Comparison of ENCODE assay signal across 18 cellular contexts in genomic region chr1:230857822-230858221, GRCh38. TPM values are rescaled to one million over a fixed set of nuclear protein-coding genes. Genes with fewer than 3 reads are reported as not detected.
A peak's percentile ranks its signal among the peaks of the same experiment; 100 is the strongest.
DNase-seq lines count a peak whose midpoint lies in the region; ATAC-seq, FAIRE-seq and TF ChIP-seq lines count a peak whose summit lies in the region.
"Had no signal": no experiment of that assay in that cellular context is flagged by ENCODE, and none has a peak within 500 bp of the region (broad histone marks: within the 10 kb centered on the region; RNA-seq: fewer than 3 reads in every experiment).

No MANE protein-coding gene starts in this region.

- H3K4me3 Mint-ChIP-seq in neural crest cell, result no peak overlapping the region
- no peak overlapping the region for H3K4me3 Mint-ChIP-seq in activated CD4-positive, alpha-beta memory T cell treated with anti-CD3 and anti-CD28 coated beads for 36 hours

- intact Hi-C loops in cardiac septum (cut with DNase I), result no loop called here
- intact Hi-C loops in aorta (cut with DNase I), result no loop called here
- intact Hi-C loops in activated CD4-positive, alpha-beta memory T cell treated with anti-CD3 and anti-CD28 coated beads for 36 hours (cut with micrococcal nuclease), result no loop called here

- no peak overlapping the region for H3K9ac ChIP-seq in fibroblast of lung (ENCODE audit: insufficient read depth, low read length)

- H3K4me1 ChIP-seq in right atrium auricular region, result peaks cover 0 to 88% of the 10 kb centered on the region in 2 donors
- H3K4me1 ChIP-seq in fibroblast of lung (ENCODE audit: control insufficient read depth, extremely low read depth, insufficient read depth, low read length), result peaks cover 35% of the 10 kb centered on the region
- H3K4me1 ChIP-seq in aorta (ENCODE audit: control insufficient read depth in 1 of 2, insufficient read depth in 2 of 2, low read length in 2 of 2), result peaks cover 4 to 12% of the 10 kb centered on the region in 2 donors
- H3K4me1 ChIP-seq: colonic mucosa had no signal

- no peak overlapping the region for H2AFZ ChIP-seq in fibroblast of lung (ENCODE audit: low read length)

- no peaks in the 10 kb centered on the region for H3K27me3 Mint-ChIP-seq in neural crest cell (ENCODE audit: low read depth)
- no peaks in the 10 kb centered on the region for H3K27me3 Mint-ChIP-seq in activated CD4-positive, alpha-beta memory T cell treated with anti-CD3 and anti-CD28 coated beads for 36 hours

- 5 to 11% methylated on average over 1 of the region's 1 CpG for WGBS in aorta, 2 donors

- H3K4me2 ChIP-seq in fibroblast of lung (ENCODE audit: extremely low read depth, insufficient read depth, low read length), result peak overlapping the region; percentile 7

- no peak for ATAC-seq in aorta (ENCODE audit: low FRiP score)
- ATAC-seq: activated naive CD4-positive, alpha-beta T cell treated with anti-CD3 and anti-CD28 coated beads, Interleukin-2, amount 50 U/mL, for 72 hours had no signal

- peak overlapping the region; percentile 47 for H3K27ac Mint-ChIP-seq in neural crest cell (ENCODE audit: unreplicated experiment)
- no peak overlapping the region for H3K27ac Mint-ChIP-seq in activated CD4-positive, alpha-beta memory T cell treated with anti-CD3 and anti-CD28 coated beads for 36 hours
- H3K27ac Mint-ChIP-seq: activated naive CD4-positive, alpha-beta T cell treated with anti-CD3 and anti-CD28 coated beads, Interleukin-2, amount 50 U/mL, for 72 hours had no signal

- peaks cover 48% of the 10 kb centered on the region for H3K79me2 ChIP-seq in fibroblast of lung (ENCODE audit: control insufficient read depth, insufficient read depth, low read length)

- POLR2A ChIA-PET in activated CD4-positive, alpha-beta memory T cell treated with anti-CD3 and anti-CD28 coated beads for 36 hours (lab: Charles Lee), result no interaction called here

- FAIRE-seq in HTR-8/SVneo (lab: Jason Lieb, UNC), result no peak
- FAIRE-seq: A204.1 had no signal

- H3K27ac ChIP-seq in right atrium auricular region (peak overlapping the region; percentile 55 to 95), fibroblast of lung (ENCODE audit: insufficient read depth, low read length) (peak overlapping the region; percentile 65), aorta (ENCODE audit: low read depth in 1 of 2, low read length in 2 of 2) (peak overlapping the region; percentile 90 to 96)
- H3K27ac ChIP-seq: colonic mucosa, Peyer's patch had no signal

- H3K4me1 Mint-ChIP-seq in neural crest cell, result peaks cover 75% of the 10 kb centered on the region
- peaks cover 8% of the 10 kb centered on the region for H3K4me1 Mint-ChIP-seq in activated CD4-positive, alpha-beta memory T cell treated with anti-CD3 and anti-CD28 coated beads for 36 hours (ENCODE audit: low read depth)

- no peaks in the 10 kb centered on the region for H4K20me1 ChIP-seq in fibroblast of lung (ENCODE audit: control insufficient read depth, extremely low read depth, insufficient read depth, low read length)

- TF ChIP-seq CTCF in right atrium auricular region (IDR thresholded peaks at IDR 0.05) (no peak), fibroblast of lung (conservative IDR thresholded peaks at IDR 0.05 in 1 of 2, IDR thresholded peaks at IDR 0.05 in 1 of 2; ENCODE audit: low read depth in 1 of 2, low read length in 2 of 2) (no peak), neural crest cell (conservative IDR thresholded peaks at IDR 0.05) (no peak)

- H3K36me3 Mint-ChIP-seq in neural crest cell (ENCODE audit: low read depth), result peaks cover 39% of the 10 kb centered on the region
- peaks cover 5% of the 10 kb centered on the region for H3K36me3 Mint-ChIP-seq in activated CD4-positive, alpha-beta memory T cell treated with anti-CD3 and anti-CD28 coated beads for 36 hours

- CTCF ChIA-PET in activated CD4-positive, alpha-beta memory T cell treated with anti-CD3 and anti-CD28 coated beads for 36 hours (lab: Charles Lee), result no interaction called here

- H3K4me3 ChIP-seq in right atrium auricular region (no peak overlapping the region), fibroblast of lung (replicated peaks in 1 of 4; ENCODE audit: control extremely low read depth in 1 of 4, insufficient read depth in 1 of 4, low read depth in 3 of 4, low read length in 4 of 4) (no peak overlapping the region), aorta (ENCODE audit: low read length in 2 of 2) (no peak overlapping the region)
- H3K4me3 ChIP-seq: colonic mucosa, Peyer's patch had no signal

- H3K36me3 ChIP-seq in right atrium auricular region (peaks cover 21% of the 10 kb centered on the region), fibroblast of lung (ENCODE audit: control insufficient read depth, insufficient read depth, low read length) (peaks cover 1% of the 10 kb centered on the region), aorta (ENCODE audit: control insufficient read depth in 1 of 2, insufficient read depth in 2 of 2, low read length in 1 of 2) (peaks cover 4 to 5% of the 10 kb centered on the region in 2 donors)
- H3K36me3 ChIP-seq: colonic mucosa had no signal

- DNase-seq in right atrium auricular region (ENCODE audit: low spot score) (no peak), cardiac septum (ENCODE audit: low spot score) (no peak), fibroblast of lung (ENCODE audit: low read depth in 2 of 2) (peak in 1 of 2 donors; percentile 88), neural crest cell (ENCODE audit: low read depth, low spot score) (no peak), aorta (no peak), pons (ENCODE audit: low spot score) (no peak), HTR-8/SVneo (ENCODE audit: insufficient read length, low spot score) (no peak)
- no peak for DNase-seq in activated CD4-positive, alpha-beta memory T cell treated with anti-CD3 and anti-CD28 coated beads for 36 hours
- DNase-seq: activated CD4-positive, CD25-positive, alpha-beta regulatory T cell; activated CD8-positive, alpha-beta memory T cell treated with anti-CD3 and anti-CD28 coated beads, Interleukin-2, amount 50 U/mL, for 4 hours; colonic mucosa; Kasumi-1; NCI-H1436 treated with DMSO at 0.1 percent for 48 hours; NCI-H510A; Peyer's patch; stimulated activated CD4-positive, alpha-beta T cell treated with anti-CD3 and anti-CD28 coated beads, Interleukin-2, amount 100 ng/mL, for 48 hours had no signal

- no peaks in the 10 kb centered on the region for H3K9me3 ChIP-seq in right atrium auricular region
- no peaks in the 10 kb centered on the region for H3K9me3 ChIP-seq in fibroblast of lung (ENCODE audit: control insufficient read depth, insufficient read depth, low read depth, low read length)
- no peaks in the 10 kb centered on the region for H3K9me3 ChIP-seq in aorta (ENCODE audit: control insufficient read depth, low read length)
- H3K9me3 ChIP-seq: colonic mucosa, Peyer's patch had no signal

- H3K27me3 ChIP-seq in right atrium auricular region (no peaks in the 10 kb centered on the region), fibroblast of lung (ENCODE audit: control insufficient read depth, insufficient read depth, low read length) (no peaks in the 10 kb centered on the region), aorta (ENCODE audit: control insufficient read depth in 1 of 2, insufficient read depth in 2 of 2, low read length in 1 of 2) (no peaks in the 10 kb centered on the region)
- H3K27me3 ChIP-seq: colonic mucosa, Peyer's patch had no signal

- peaks cover 5% of the 10 kb centered on the region for H3K9me3 Mint-ChIP-seq in neural crest cell
- peaks cover 2% of the 10 kb centered on the region for H3K9me3 Mint-ChIP-seq in activated CD4-positive, alpha-beta memory T cell treated with anti-CD3 and anti-CD28 coated beads for 36 hours

RNA-seq across cellular contexts. Expression of gene C1orf198, which starts 10.5 kb away (rescaled TPM):
- total RNA-seq in right atrium auricular region, result 100 to 1,000 TPM in 1 of 2 donors, 10 to 100 TPM in 1; 86.1 to 115 TPM
- total RNA-seq in cardiac septum, result 73.9 TPM
- total RNA-seq in fibroblast of lung, result 39.5 and 57.8 TPM in 2 replicates
- polyA plus RNA-seq in fibroblast of lung, result 90.1 and 215 TPM in 2 replicates
- 52.7 and 112 TPM in 2 replicates for polyA plus RNA-seq in fibroblast of lung (2012)
- 66.4 and 162 TPM in 2 replicates for polyA minus RNA-seq in fibroblast of lung (ENCODE audit: low replicate concordance)
- 73.3 and 73.5 TPM in 2 replicates for total RNA-seq in neural crest cell
- total RNA-seq in aorta, result 100 to 1,000 TPM; 117 to 172 TPM
- 100 to 1,000 TPM in 1 of 2 donors, 10 to 100 TPM in 1; 61.2 to 110 TPM for polyA plus RNA-seq in aorta
- total RNA-seq in activated CD4-positive, alpha-beta memory T cell treated with anti-CD3 and anti-CD28 coated beads for 36 hours, result 1 to 10 TPM; 6.4 to 7.2 TPM
